ENCODE assay signal across 10 cellular contexts in the genomic region with DNA sequence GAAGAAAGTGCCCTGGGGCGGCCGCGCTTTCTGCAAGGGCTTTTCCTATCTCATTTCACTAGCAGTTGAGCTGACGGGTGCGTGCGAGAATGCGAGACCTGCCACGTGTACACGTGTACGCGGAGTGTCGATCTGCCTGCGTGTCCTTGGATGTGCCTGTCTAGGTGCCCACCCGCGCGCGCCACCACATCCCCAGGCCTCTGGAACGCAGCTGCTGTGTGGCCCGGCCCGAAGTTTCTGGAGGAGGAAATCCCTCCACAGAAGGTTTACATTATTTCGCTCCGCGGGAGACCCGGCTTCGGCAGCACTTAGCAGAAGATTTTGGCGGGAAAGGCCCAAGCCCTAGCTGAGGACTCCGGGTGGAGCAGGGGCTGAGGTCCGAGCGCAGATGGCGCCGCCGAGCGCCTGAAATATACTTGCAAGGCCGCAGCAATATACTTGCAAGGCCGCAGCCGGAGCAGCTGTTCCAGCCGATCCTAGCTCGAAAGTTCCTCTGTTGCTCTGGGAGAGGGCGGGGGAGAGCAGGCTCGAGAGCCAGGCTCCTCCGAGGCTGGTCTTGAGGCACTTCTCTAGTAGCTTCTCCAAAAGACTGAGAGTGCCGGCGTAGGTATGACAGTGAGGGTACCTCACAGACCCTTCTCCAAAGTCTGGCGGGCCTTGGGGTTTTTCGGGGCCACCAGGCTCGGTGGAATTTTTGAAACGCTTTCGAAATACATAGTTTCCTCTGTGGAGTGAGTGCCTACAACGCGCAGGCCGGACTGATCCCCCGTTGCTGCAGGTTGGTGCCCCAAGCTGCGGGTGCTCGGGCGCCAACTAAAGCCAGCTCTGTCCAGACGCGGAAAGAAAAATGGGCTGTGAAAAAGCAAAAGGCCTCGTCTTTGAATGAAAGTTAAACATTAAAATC. TPM values are rescaled to one million over a fixed set of nuclear protein-coding genes. Genes with fewer than 3 reads are reported as not detected.
DNase-seq lines count a peak whose midpoint lies in the region; ATAC-seq and TF ChIP-seq lines count a peak whose summit lies in the region.
"Had no signal": no experiment of that assay in that cellular context is flagged by ENCODE, and none has a peak within 500 bp of the region (broad histone marks: within the 10 kb centered on the region; RNA-seq: fewer than 3 reads in every experiment).

No MANE protein-coding gene starts in this region.

- peaks cover 8% of the 10 kb centered on the region for H3K4me1 ChIP-seq in upper lobe of right lung
- H3K4me1 ChIP-seq: Caco-2 had no signal

- H3K9me3 Mint-ChIP-seq in mesothelial cell of epicardium: no peaks in the 10 kb centered on the region

- H3K4me3 Mint-ChIP-seq in mesothelial cell of epicardium: peak overlapping the region; percentile 49

- intact Hi-C loops in Right ventricle myocardium inferior (cut with DNase I) (no loop called here), Right ventricle myocardium superior (cut with DNase I) (no loop called here), upper lobe of right lung (cut with DNase I) (no loop called here)

- no peak for DNase-seq in Right ventricle myocardium inferior (ENCODE audit: missing footprints)
- no peak for DNase-seq in Right ventricle myocardium superior
- DNase-seq in choroid plexus epithelial cell (ENCODE audit: low read depth): peak; percentile 82
- peak in 1 of 2 experiments; percentile 65 for DNase-seq in mesothelial cell of epicardium (ENCODE audit: low spot score in 2 of 2, unreplicated experiment in 2 of 2)
- DNase-seq in upper lobe of right lung: no peak
- DNase-seq in activated CD4-positive, alpha-beta T cell treated with anti-CD3 and anti-CD28 coated beads for 4 hours: no peak
- DNase-seq in SIG-M5 (lab: John Stamatoyannopoulos, UW): no peak
- DNase-seq: activated effector memory CD4-positive, alpha-beta T cell treated with anti-CD3 and anti-CD28 coated beads, Interleukin-2, amount 50 U/mL, for 16 hours; Caco-2 had no signal

- peak; percentile 33 for ATAC-seq in Right ventricle myocardium inferior
- no peak for ATAC-seq in Right ventricle myocardium superior (ENCODE audit: poor library complexity)
- peak; percentile 58 for ATAC-seq in upper lobe of right lung
- no peak for ATAC-seq in GM21515 (IDR thresholded peaks at IDR 0.05; ENCODE audit: unreplicated experiment)

- no peaks in the 10 kb centered on the region for H3K9me3 ChIP-seq in upper lobe of right lung
- H3K9me3 ChIP-seq: Caco-2 had no signal

- no peak overlapping the region for H3K27ac Mint-ChIP-seq in mesothelial cell of epicardium

- H3K4me3 ChIP-seq in choroid plexus epithelial cell (ENCODE audit: low read depth, low read length) (peak overlapping the region; percentile 89), upper lobe of right lung (peak overlapping the region; percentile 36)

- H3K36me3 Mint-ChIP-seq in mesothelial cell of epicardium: no peaks in the 10 kb centered on the region

- H3K27me3 Mint-ChIP-seq in mesothelial cell of epicardium (ENCODE audit: low read depth): peaks cover 98% of the 10 kb centered on the region

- H3K27me3 ChIP-seq in upper lobe of right lung: peaks cover 98% of the 10 kb centered on the region

- H3K36me3 ChIP-seq in upper lobe of right lung: no peaks in the 10 kb centered on the region

- H3K27ac ChIP-seq in upper lobe of right lung: no peak overlapping the region

- TF ChIP-seq CTCF in choroid plexus epithelial cell (conservative IDR thresholded peaks at IDR 0.05; ENCODE audit: low read depth, low read length): peak; percentile 19
- no peak for TF ChIP-seq CTCF in mesothelial cell of epicardium (IDR thresholded peaks at IDR 0.05; ENCODE audit: unreplicated experiment)
- TF ChIP-seq CTCF in upper lobe of right lung (IDR thresholded peaks at IDR 0.05): no peak

- H3K4me1 Mint-ChIP-seq in mesothelial cell of epicardium: peaks cover 46% of the 10 kb centered on the region

RNA-seq across cellular contexts. Expression of gene TBX15, which starts 3.8 kb away (rescaled TPM):
- total RNA-seq in Right ventricle myocardium inferior (0.43 TPM), Right ventricle myocardium superior (0.43 TPM), mesothelial cell of epicardium (0.09 TPM in 1 of 3 replicates, not detected in the others), upper lobe of right lung (0.64 TPM)

Comparison
In these comparisons a context has a peak if more than half of its experiments do, and no peak if none do; other contexts are left out.
1. ATAC-seq: peak in Right ventricle myocardium inferior (single experiment) and upper lobe of right lung (single experiment); none in Right ventricle myocardium superior (single experiment) and GM21515 (single experiment).